ENCODE assay signal across 23 cellular contexts in genomic region chr21:33739701-33740100, GRCh38.
"Had no signal": no experiment of that assay in that cellular context is flagged by ENCODE, and none has a peak within 500 bp of the region (broad histone marks: within the 10 kb centered on the region; RNA-seq: fewer than 3 reads in every experiment).

No MANE protein-coding gene starts in this region.

- DNase-seq: Kasumi-1, MM.1S, NCI-H1092 treated with DMSO at 0.1 percent for 48 hours, NCI-H1436, NCI-H187, NCI-H2029, NCI-H2081 treated with DMSO at 0.1 percent for 48 hours, NCI-H2171, NCI-H226, NCI-H446, NCI-H510A, NCI-H524 treated with DMSO at 0.1 percent for 48 hours, NCI-H69, NCI-H774, Right ventricle myocardium superior, RPMI8226, SIG-M5 had no signal

- ATAC-seq: K562 had no signal

- H3K4me3 ChIP-seq: K562, SJSA1, SK-N-MC had no signal

- H3K9ac ChIP-seq: KMS-11 had no signal

- FAIRE-seq: K562, RCC 7860 had no signal

- H3K27ac Mint-ChIP-seq: IgD-negative memory B cell had no signal

- H3K27ac ChIP-seq: KMS-11, SJSA1, SK-N-MC had no signal

- H3K27me3 ChIP-seq: SJSA1 had no signal

- H3K4me2 ChIP-seq: KMS-11 had no signal

- H3K9me3 ChIP-seq: SJSA1 had no signal

- H3K4me3 Mint-ChIP-seq: IgD-negative memory B cell had no signal
